ENCODE assay signal across 8 cellular contexts in the genomic region with DNA sequence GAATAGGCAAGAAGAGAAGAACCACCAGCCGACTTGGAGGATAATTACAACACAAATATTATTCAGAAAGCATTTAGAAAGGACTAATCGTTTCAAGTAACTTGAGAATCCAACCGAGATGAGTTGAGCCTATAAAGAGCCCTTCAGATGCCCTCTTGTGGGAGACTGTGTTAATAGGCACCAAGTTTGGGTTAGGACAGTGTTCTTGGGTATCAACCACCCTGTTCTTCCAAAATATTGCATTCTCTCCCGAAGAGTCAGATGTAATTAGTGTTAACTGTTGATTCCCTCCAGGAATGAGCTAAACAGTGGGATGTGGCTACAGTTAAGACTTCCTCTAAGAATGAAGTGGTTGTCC.
DNase-seq lines count a peak whose midpoint lies in the region; ATAC-seq and TF ChIP-seq lines count a peak whose summit lies in the region.

No MANE protein-coding gene starts in this region.

- peaks cover 15% of the 10 kb centered on the region for H3K4me1 Mint-ChIP-seq in stimulated activated effector memory CD8-positive, alpha-beta T cell treated with anti-CD3 and anti-CD28 coated beads, Interleukin-12 subunit alpha, Interleukin-12 subunit beta, amount 100 ng/mL, for 72 hours

- ATAC-seq in stimulated activated effector memory CD8-positive, alpha-beta T cell treated with anti-CD3 and anti-CD28 coated beads, Interleukin-12 subunit alpha, Interleukin-12 subunit beta, amount 100 ng/mL, for 72 hours = no peak
- ATAC-seq in GM18868 (IDR thresholded peaks at IDR 0.05; ENCODE audit: unreplicated experiment) = no peak
- ATAC-seq in HG02588 (IDR thresholded peaks at IDR 0.05; ENCODE audit: unreplicated experiment) = no peak

- H3K27ac Mint-ChIP-seq in stimulated activated effector memory CD8-positive, alpha-beta T cell treated with anti-CD3 and anti-CD28 coated beads, Interleukin-12 subunit alpha, Interleukin-12 subunit beta, amount 100 ng/mL, for 72 hours = peak overlapping the region; percentile 26

- TF ChIP-seq CTCF in C4-2B (conservative IDR thresholded peaks at IDR 0.05) = peak; percentile 50; the same call in 1 of the 2 replicates
- TF ChIP-seq CTCF in HFF-Myc (IDR thresholded peaks at IDR 0.05; ENCODE audit: low read depth, low read length, missing control alignments) = peak; percentile 45

- DNase-seq in HFF-Myc (ENCODE audit: extremely low read depth, low read depth) (peak; percentile 35), RPMI7951 (ENCODE audit: low read depth) (peak; percentile 61), germinal center (ENCODE audit: low spot score) (peak; percentile 27), mesenteric fat pad (ENCODE audit: low spot score) (no peak)
- DNase-seq in stimulated activated effector memory CD8-positive, alpha-beta T cell treated with anti-CD3 and anti-CD28 coated beads, Interleukin-12 subunit alpha, Interleukin-12 subunit beta, amount 100 ng/mL, for 72 hours (ENCODE audit: low spot score in 2 of 2) = no peak

- H3K27ac ChIP-seq in C4-2B = no peak overlapping the region

- no peaks in the 10 kb centered on the region for H3K9me3 Mint-ChIP-seq in stimulated activated effector memory CD8-positive, alpha-beta T cell treated with anti-CD3 and anti-CD28 coated beads, Interleukin-12 subunit alpha, Interleukin-12 subunit beta, amount 100 ng/mL, for 72 hours

- H3K36me3 Mint-ChIP-seq in stimulated activated effector memory CD8-positive, alpha-beta T cell treated with anti-CD3 and anti-CD28 coated beads, Interleukin-12 subunit alpha, Interleukin-12 subunit beta, amount 100 ng/mL, for 72 hours = peaks cover 32% of the 10 kb centered on the region

- no peak overlapping the region for H3K4me3 ChIP-seq in HFF-Myc (replicated peaks; ENCODE audit: low read depth, low read length)

- H3K4me3 Mint-ChIP-seq in stimulated activated effector memory CD8-positive, alpha-beta T cell treated with anti-CD3 and anti-CD28 coated beads, Interleukin-12 subunit alpha, Interleukin-12 subunit beta, amount 100 ng/mL, for 72 hours = no peak overlapping the region

Comparison
In these comparisons a context has a peak if more than half of its experiments do, and no peak if none do; other contexts are left out.
1. DNase-seq: peak in HFF-Myc (single experiment), RPMI7951 (single experiment) and germinal center (single experiment); none in stimulated activated effector memory CD8-positive, alpha-beta T cell treated with anti-CD3 and anti-CD28 coated beads, Interleukin-12 subunit alpha, Interleukin-12 subunit beta, amount 100 ng/mL, for 72 hours (0 of 2) and mesenteric fat pad (single experiment).